In genomic region chr1:226407497-226408284, GRCh38 we compare ENCODE assay signal across 1 cellular context.
TF ChIP-seq lines count a peak whose summit lies in the region.

Gene PARP1, minus strand, starts transcription at chr1:226408093. Its CDS starts 164 bp downstream, at chr1:226407929.

TF ChIP-seq in HCT116, 20 proteins besides CTCF, POLR2A, EP300 and RAD21 (continued from another document):
- peak; percentile 70 for TF ChIP-seq EGR1 (IDR thresholded peaks at IDR 0.05; ENCODE audit: low read depth)
TF ChIP-seq in HCT116: peak in this region for 10.
